17 cellular contexts compared by ENCODE assay signal in genomic region chr2:235230809-235231601, GRCh38.
DNase-seq lines count a peak whose midpoint lies in the region; ATAC-seq and TF ChIP-seq lines count a peak whose summit lies in the region.
"Had no signal": no experiment of that assay in that cellular context is flagged by ENCODE, and none has a peak within 500 bp of the region (broad histone marks: within the 10 kb centered on the region; RNA-seq: fewer than 3 reads in every experiment).

No MANE protein-coding gene starts in this region.

- no peak overlapping the region for H3K9ac ChIP-seq in fibroblast of lung (ENCODE audit: insufficient read depth, low read length)
- H3K9ac ChIP-seq: neural progenitor cell had no signal

- H3K9me3 ChIP-seq in fibroblast of lung (ENCODE audit: control insufficient read depth, insufficient read depth, low read depth, low read length): no peaks in the 10 kb centered on the region
- H3K9me3 ChIP-seq in tibial nerve: no peaks in the 10 kb centered on the region
- H3K9me3 ChIP-seq: stomach had no signal

- 23 to 24% methylated on average over 9 of the region's 9 CpGs for WGBS in tibial nerve, 2 donors

- H3K36me3 ChIP-seq in fibroblast of lung (ENCODE audit: control insufficient read depth, insufficient read depth, low read length) (no peaks in the 10 kb centered on the region), tibial nerve (no peaks in the 10 kb centered on the region)
- H3K36me3 ChIP-seq: neural progenitor cell, stomach had no signal

- no peak for ATAC-seq in GM18498 (IDR thresholded peaks at IDR 0.05; ENCODE audit: unreplicated experiment)

- TF ChIP-seq CTCF in fibroblast of lung (conservative IDR thresholded peaks at IDR 0.05 in 1 of 2, IDR thresholded peaks at IDR 0.05 in 1 of 2; ENCODE audit: low read depth in 1 of 2, low read length in 2 of 2) (no peak), tibial nerve (IDR thresholded peaks at IDR 0.05) (no peak)

- H3K4me3 ChIP-seq in fibroblast of lung (replicated peaks in 1 of 4; ENCODE audit: control extremely low read depth in 1 of 4, insufficient read depth in 1 of 4, low read depth in 3 of 4, low read length in 4 of 4) (no peak overlapping the region), tibial nerve (no peak overlapping the region)
- H3K4me3 ChIP-seq: neural progenitor cell, stomach had no signal

- H4K20me1 ChIP-seq in fibroblast of lung (ENCODE audit: control insufficient read depth, extremely low read depth, insufficient read depth, low read length): no peaks in the 10 kb centered on the region

- peak; percentile 25 to 53 for TF ChIP-seq EP300 in tibial nerve (IDR thresholded peaks at IDR 0.05)

- no peaks in the 10 kb centered on the region for H3K27me3 ChIP-seq in fibroblast of lung (ENCODE audit: control insufficient read depth, insufficient read depth, low read length)
- H3K27me3 ChIP-seq in tibial nerve: no peaks in the 10 kb centered on the region
- H3K27me3 ChIP-seq: neural progenitor cell had no signal

- H2AFZ ChIP-seq in fibroblast of lung (ENCODE audit: low read length): no peak overlapping the region
- H2AFZ ChIP-seq: neural progenitor cell had no signal

- H3K4me2 ChIP-seq in fibroblast of lung (ENCODE audit: extremely low read depth, insufficient read depth, low read length): peak overlapping the region; percentile 37
- H3K4me2 ChIP-seq: neural progenitor cell had no signal

- H3K4me1 ChIP-seq in fibroblast of lung (ENCODE audit: control insufficient read depth, extremely low read depth, insufficient read depth, low read length) (peaks cover 5% of the 10 kb centered on the region), tibial nerve (peaks cover 0 to 43% (median 18%) of the 10 kb centered on the region in 4 donors)
- H3K4me1 ChIP-seq: neural progenitor cell had no signal

- H3K27ac ChIP-seq in fibroblast of lung (ENCODE audit: insufficient read depth, low read length): peak overlapping the region; percentile 9
- peak overlapping the region; percentile 22 to 73 (median 56) for H3K27ac ChIP-seq in tibial nerve
- H3K27ac ChIP-seq: neural progenitor cell, stomach had no signal

- no peaks in the 10 kb centered on the region for H3K79me2 ChIP-seq in fibroblast of lung (ENCODE audit: control insufficient read depth, insufficient read depth, low read length)

- no peak for TF ChIP-seq POLR2A in tibial nerve (IDR thresholded peaks at IDR 0.05)

- DNase-seq in NCI-H510A treated with DMSO at 0.1 percent for 48 hours (lab: John Stamatoyannopoulos, UW) (peak; percentile 21), NCI-H510A (lab: John Stamatoyannopoulos, UW) (no peak), NCI-H345 (lab: John Stamatoyannopoulos, UW) (peak; percentile 41), fibroblast of lung (ENCODE audit: low read depth in 2 of 2) (peak; percentile 30 to 55), tibial nerve (ENCODE audit: low spot score in 2 of 2) (no peak), mucosa of gallbladder (ENCODE audit: low spot score) (no peak), Ammon's horn (ENCODE audit: low spot score) (no peak)
- DNase-seq: activated CD4-positive, alpha-beta T cell treated with anti-CD3 and anti-CD28 coated beads, Interleukin-2, amount 50 U/mL, for 1 hour; activated naive CD4-positive, alpha-beta T cell treated with anti-CD3 and anti-CD28 coated beads, Interleukin-2, amount 10 ng/mL, durations not matched to agents 7 days and 5 days; effector memory CD4-positive, alpha-beta T cell; GF-D8; H9; NCI-H187; stimulated activated CD4-positive, alpha-beta T cell treated with anti-CD3 and anti-CD28 coated beads, Interleukin-1b, Interleukin-23, amount 100 ng/mL, for 48 hours; stomach had no signal

Comparison
In these comparisons a context has a peak if more than half of its experiments do, and no peak if none do; other contexts are left out.
1. DNase-seq: peak in NCI-H510A treated with DMSO at 0.1 percent for 48 hours (single experiment), NCI-H345 (single experiment) and fibroblast of lung (2 of 2); none in NCI-H510A (single experiment), tibial nerve (0 of 2), mucosa of gallbladder (single experiment) and Ammon's horn (single experiment).